ENCODE assay signal across 11 cellular contexts in the genomic region with DNA sequence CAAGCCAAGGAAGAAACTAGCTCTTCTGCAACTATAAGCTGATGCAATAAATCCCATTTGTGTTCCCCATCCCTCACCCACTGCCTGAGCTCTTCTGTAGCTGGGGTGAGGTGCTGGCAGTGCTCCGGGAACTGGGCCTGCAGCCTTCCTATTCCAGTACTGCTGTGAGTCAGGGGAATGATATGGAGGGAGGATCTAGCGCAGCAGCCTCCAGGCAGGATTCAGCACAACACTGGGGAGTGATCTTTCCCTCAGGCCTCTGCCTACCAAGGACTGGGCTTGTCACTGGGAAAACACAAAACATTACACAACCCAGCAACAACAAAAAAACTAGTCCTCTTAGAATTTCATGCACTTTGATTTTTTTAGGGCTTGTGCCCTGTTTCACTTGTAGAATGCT. TPM values are rescaled to one million over a fixed set of nuclear protein-coding genes. Genes with fewer than 3 reads are reported as not detected.
DNase-seq lines count a peak whose midpoint lies in the region; ATAC-seq and TF ChIP-seq lines count a peak whose summit lies in the region.
"Had no signal": no experiment of that assay in that cellular context is flagged by ENCODE, and none has a peak within 500 bp of the region (broad histone marks: within the 10 kb centered on the region; RNA-seq: fewer than 3 reads in every experiment).

No MANE protein-coding gene starts in this region.

- no peak overlapping the region for H3K4me3 ChIP-seq in fibroblast of mammary gland (ENCODE audit: control insufficient read depth, low read depth, low read length)

- TF ChIP-seq CTCF in RWPE1 (conservative IDR thresholded peaks at IDR 0.05; ENCODE audit: low read depth): no peak
- TF ChIP-seq CTCF in fibroblast of mammary gland (conservative IDR thresholded peaks at IDR 0.05; ENCODE audit: control insufficient read depth, insufficient read depth, low read depth, low read length): no peak

- H3K27ac ChIP-seq in RWPE1: peak overlapping the region; percentile 96

- POLR2A ChIA-PET in RWPE1 (lab: Yijun Ruan, JAX; ENCODE audit: low non-redundant PET): no interaction called here

- ATAC-seq in GM18870 (IDR thresholded peaks at IDR 0.05; ENCODE audit: unreplicated experiment) (no peak), HG03095 (IDR thresholded peaks at IDR 0.05; ENCODE audit: unreplicated experiment) (no peak)

- DNase-seq in AG08395 (ENCODE audit: low spot score) (peak; percentile 91), RWPE1 (ENCODE audit: low spot score) (peak; percentile 85), fibroblast of mammary gland (ENCODE audit: low read depth) (peak; percentile 99), non-pigmented ciliary epithelial cell (ENCODE audit: low read depth) (peak; percentile 97), MV-4-11 (lab: John Stamatoyannopoulos, UW) (no peak), mesenteric fat pad (ENCODE audit: low spot score) (no peak)
- DNase-seq: activated naive CD4-positive, alpha-beta T cell treated with anti-CD3 and anti-CD28 coated beads for 36 hours; CD8-positive, alpha-beta memory T cell; NCI-H524 treated with DMSO at 0.1 percent for 48 hours had no signal

- CTCF ChIA-PET in RWPE1 (lab: Yijun Ruan, JAX): no interaction called here

RNA-seq across cellular contexts. Expression of a gene that starts 58.7 kb away (rescaled TPM):
- 1.6 TPM for total RNA-seq in mesenteric fat pad

Comparison
In these comparisons a context has a peak if more than half of its experiments do, and no peak if none do; other contexts are left out.
1. DNase-seq: peak in AG08395 (single experiment), RWPE1 (single experiment), fibroblast of mammary gland (single experiment) and non-pigmented ciliary epithelial cell (single experiment); none in MV-4-11 (single experiment) and mesenteric fat pad (single experiment).